26 cellular contexts compared by ENCODE assay signal in the genomic region with DNA sequence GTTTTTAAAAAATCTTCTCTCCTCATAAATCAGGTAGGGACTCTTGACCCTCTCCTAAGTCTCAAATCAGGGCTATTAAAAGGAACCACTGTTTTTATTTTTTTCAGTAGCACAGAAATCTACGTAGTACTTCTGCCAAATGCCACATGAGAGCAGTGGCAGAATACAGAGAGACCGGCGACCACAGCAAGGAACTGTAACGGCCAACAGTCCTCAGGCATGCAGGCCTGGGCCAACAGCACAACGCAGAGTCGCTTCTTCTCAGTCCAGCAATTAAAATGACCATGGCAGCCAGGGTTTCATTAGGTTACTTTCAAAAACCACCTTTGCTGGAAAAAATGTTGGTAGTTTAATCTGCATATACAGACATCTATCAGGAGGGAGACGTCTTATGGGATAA.
"Had no signal": no experiment of that assay in that cellular context is flagged by ENCODE, and none has a peak within 500 bp of the region (broad histone marks: within the 10 kb centered on the region; RNA-seq: fewer than 3 reads in every experiment).

No MANE protein-coding gene starts in this region.

- H3K36me3 Mint-ChIP-seq: natural killer cell had no signal

- H3K4me3 ChIP-seq: lower lobe of right lung, neural progenitor cell, right lobe of liver, skin epidermis, tibial nerve, uterus had no signal

- H3K9me3 ChIP-seq: lower lobe of right lung, neutrophil, right lobe of liver, tibial nerve, uterus had no signal

- H3K27ac ChIP-seq: lower lobe of right lung, neural progenitor cell, neutrophil, parathyroid adenoma, right lobe of liver, skin epidermis, tibial nerve, uterus had no signal

- ATAC-seq: lower lobe of right lung; natural killer cell; right lobe of liver; stimulated activated effector memory CD8-positive, alpha-beta T cell treated with anti-CD3 and anti-CD28 coated beads, Interleukin-12 subunit alpha, Interleukin-12 subunit beta, amount 100 ng/mL, for 72 hours; stimulated activated naive CD8-positive, alpha-beta T cell treated with anti-CD3 and anti-CD28 coated beads, Interleukin-15, amount 100 ng/mL, for 72 hours had no signal

- H3K4me1 ChIP-seq: lower lobe of right lung, parathyroid adenoma, right lobe of liver, uterus had no signal

- H3K27me3 ChIP-seq: neural progenitor cell, right lobe of liver, tibial nerve, uterus had no signal

- DNase-seq: immature natural killer cell; kidney; lower lobe of right lung; mammary epithelial cell; mesenchymal stem cell; naive B cell; natural killer cell; nephron progenitor cell; occipital lobe; retina; right lobe of liver; stimulated activated CD4-positive, alpha-beta T cell treated with anti-CD3 and anti-CD28 coated beads, Interleukin-12 subunit alpha, Interleukin-12 subunit beta, amount 100 ng/mL, for 4 hours; stimulated activated CD4-positive, alpha-beta T cell treated with anti-CD3 and anti-CD28 coated beads, Interleukin-15, amount 100 ng/mL, for 24 hours; stimulated activated CD4-positive, alpha-beta T cell treated with anti-CD3 and anti-CD28 coated beads, Interleukin-2, amount 100 ng/mL, for 24 hours; stimulated activated CD4-positive, alpha-beta T cell treated with anti-CD3 and anti-CD28 coated beads, Interleukin-4, amount 100 ng/mL, for 24 hours; stimulated activated naive CD4-positive, alpha-beta T cell; stimulated activated naive CD8-positive, alpha-beta T cell treated with anti-CD3 and anti-CD28 coated beads, Interleukin-15, amount 100 ng/mL, for 72 hours; uterus had no signal

- H3K27ac Mint-ChIP-seq: immature natural killer cell; natural killer cell; nephron progenitor cell; neural progenitor cell; progenitor cell of endocrine pancreas; stimulated activated effector memory CD8-positive, alpha-beta T cell treated with anti-CD3 and anti-CD28 coated beads, Interleukin-12 subunit alpha, Interleukin-12 subunit beta, amount 100 ng/mL, for 72 hours; stimulated activated naive CD8-positive, alpha-beta T cell treated with anti-CD3 and anti-CD28 coated beads, Interleukin-15, amount 100 ng/mL, for 72 hours; type B pancreatic cell had no signal

- H3K4me1 Mint-ChIP-seq: natural killer cell had no signal

- H3K36me3 ChIP-seq: neural progenitor cell, right lobe of liver, uterus had no signal

- H3K9me3 Mint-ChIP-seq: immature natural killer cell; naive B cell; natural killer cell; nephron progenitor cell; neural progenitor cell; stimulated activated effector memory CD8-positive, alpha-beta T cell treated with anti-CD3 and anti-CD28 coated beads, Interleukin-12 subunit alpha, Interleukin-12 subunit beta, amount 100 ng/mL, for 72 hours; stimulated activated naive CD8-positive, alpha-beta T cell treated with anti-CD3 and anti-CD28 coated beads, Interleukin-15, amount 100 ng/mL, for 72 hours; type B pancreatic cell had no signal

- H3K27me3 Mint-ChIP-seq: naive B cell; progenitor cell of endocrine pancreas; stimulated activated naive CD8-positive, alpha-beta T cell treated with anti-CD3 and anti-CD28 coated beads, Interleukin-15, amount 100 ng/mL, for 72 hours; type B pancreatic cell had no signal

- H3K4me3 Mint-ChIP-seq: immature natural killer cell; naive B cell; natural killer cell; nephron progenitor cell; neural progenitor cell; stimulated activated effector memory CD8-positive, alpha-beta T cell treated with anti-CD3 and anti-CD28 coated beads, Interleukin-12 subunit alpha, Interleukin-12 subunit beta, amount 100 ng/mL, for 72 hours; stimulated activated naive CD8-positive, alpha-beta T cell treated with anti-CD3 and anti-CD28 coated beads, Interleukin-15, amount 100 ng/mL, for 72 hours; type B pancreatic cell had no signal
